In the genomic region with DNA sequence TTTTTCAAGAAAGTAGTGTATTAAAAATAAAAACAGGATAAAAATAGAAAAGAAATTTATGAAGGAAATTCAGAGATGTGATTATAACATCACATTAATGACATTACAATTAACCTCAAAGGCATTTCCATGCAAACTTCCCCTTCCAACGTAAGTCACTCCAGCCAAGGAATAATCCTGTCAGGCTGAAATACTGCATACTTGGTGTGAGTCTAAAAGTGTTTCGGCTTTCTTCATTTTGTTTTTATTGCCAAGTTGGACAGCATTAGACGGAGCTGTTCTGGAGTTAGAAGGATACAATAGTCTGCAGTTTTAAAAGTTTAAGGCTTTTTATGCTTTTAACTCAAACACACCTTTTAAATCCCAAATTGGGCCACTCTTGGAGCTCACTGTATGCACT, we compare ENCODE assay signal across 18 cellular contexts.
A peak's percentile ranks its signal among the peaks of the same experiment; 100 is the strongest.
DNase-seq lines count a peak whose midpoint lies in the region; ATAC-seq and TF ChIP-seq lines count a peak whose summit lies in the region.
"Had no signal": no experiment of that assay in that cellular context is flagged by ENCODE, and none has a peak within 500 bp of the region (broad histone marks: within the 10 kb centered on the region; RNA-seq: fewer than 3 reads in every experiment).

No MANE protein-coding gene starts in this region.

- H3K27me3 ChIP-seq in right atrium auricular region (no peaks in the 10 kb centered on the region), fibroblast of lung (ENCODE audit: control insufficient read depth, insufficient read depth, low read length) (no peaks in the 10 kb centered on the region), dorsolateral prefrontal cortex (peaks cover 0 to 13% (median 0%) of the 10 kb centered on the region in 45 donors), lower lobe of right lung (ENCODE audit: low read depth) (no peaks in the 10 kb centered on the region)
- H3K27me3 ChIP-seq: BE2C had no signal

- no peaks in the 10 kb centered on the region for H3K9me3 ChIP-seq in right atrium auricular region
- no peaks in the 10 kb centered on the region for H3K9me3 ChIP-seq in fibroblast of lung (ENCODE audit: control insufficient read depth, insufficient read depth, low read depth, low read length)
- no peaks in the 10 kb centered on the region for H3K9me3 ChIP-seq in lower lobe of right lung
- H3K9me3 ChIP-seq: BE2C had no signal

- no peaks in the 10 kb centered on the region for H3K79me2 ChIP-seq in fibroblast of lung (ENCODE audit: control insufficient read depth, insufficient read depth, low read length)

- peaks cover 11% of the 10 kb centered on the region for H3K4me1 Mint-ChIP-seq in MCF 10A (ENCODE audit: insufficient read depth, unreplicated experiment)

- no peaks in the 10 kb centered on the region for H3K27me3 Mint-ChIP-seq in MCF 10A (ENCODE audit: insufficient read depth, unreplicated experiment)

- ATAC-seq in Right ventricle myocardium inferior (peak; percentile 72), lower lobe of right lung (no peak)
- ATAC-seq in stimulated activated naive CD8-positive, alpha-beta T cell treated with anti-CD3 and anti-CD28 coated beads, Interleukin-15, Interleukin-2, amounts not matched to agents 100 U/mL and 50 U/mL, for 24 hours = no peak

- POLR2A ChIA-PET in MCF 10A (lab: Yijun Ruan, JAX) = no interaction called here

- H3K27ac ChIP-seq in right atrium auricular region = peak overlapping the region in 1 of 2 donors; percentile 56
- no peak overlapping the region for H3K27ac ChIP-seq in fibroblast of lung (ENCODE audit: insufficient read depth, low read length)
- H3K27ac ChIP-seq in dorsolateral prefrontal cortex = no peak overlapping the region
- H3K27ac ChIP-seq in lower lobe of right lung = no peak overlapping the region
- H3K27ac ChIP-seq: 22Rv1 had no signal

- no peaks in the 10 kb centered on the region for H4K20me1 ChIP-seq in fibroblast of lung (ENCODE audit: control insufficient read depth, extremely low read depth, insufficient read depth, low read length)

- no peak overlapping the region for H3K4me3 Mint-ChIP-seq in MCF 10A (ENCODE audit: unreplicated experiment)
- H3K4me3 Mint-ChIP-seq: CD4-positive, alpha-beta T cell; H9 had no signal

- no peak overlapping the region for H2AFZ ChIP-seq in fibroblast of lung (ENCODE audit: low read length)

- no peak overlapping the region for H3K9ac ChIP-seq in fibroblast of lung (ENCODE audit: insufficient read depth, low read length)

- no peaks in the 10 kb centered on the region for H3K9me3 Mint-ChIP-seq in MCF 10A (ENCODE audit: unreplicated experiment)
- H3K9me3 Mint-ChIP-seq: CD4-positive, alpha-beta T cell; H9 had no signal

- H3K27ac Mint-ChIP-seq in MCF 10A (ENCODE audit: low read depth, unreplicated experiment) = no peak overlapping the region
- H3K27ac Mint-ChIP-seq: CD4-positive, alpha-beta T cell had no signal

- H3K4me1 ChIP-seq in right atrium auricular region (peaks cover 0 to 19% of the 10 kb centered on the region in 2 donors), fibroblast of lung (ENCODE audit: control insufficient read depth, extremely low read depth, insufficient read depth, low read length) (peaks cover 2% of the 10 kb centered on the region), lower lobe of right lung (no peaks in the 10 kb centered on the region)

- TF ChIP-seq CTCF in right atrium auricular region (IDR thresholded peaks at IDR 0.05) (no peak), fibroblast of lung (conservative IDR thresholded peaks at IDR 0.05 in 1 of 2, IDR thresholded peaks at IDR 0.05 in 1 of 2; ENCODE audit: low read depth in 1 of 2, low read length in 2 of 2) (no peak), MCF 10A (IDR thresholded peaks at IDR 0.05; ENCODE audit: unreplicated experiment) (no peak), dorsolateral prefrontal cortex (IDR thresholded peaks at IDR 0.05 in 54 of 56, conservative IDR thresholded peaks at IDR 0.05 in 2 of 56; ENCODE audit: low read depth in 1 of 56, partially characterized antibody in 56 of 56) (no peak), lower lobe of right lung (IDR thresholded peaks at IDR 0.05) (no peak)

- H3K4me3 ChIP-seq in right atrium auricular region (no peak overlapping the region), fibroblast of lung (replicated peaks in 1 of 4; ENCODE audit: control extremely low read depth in 1 of 4, insufficient read depth in 1 of 4, low read depth in 3 of 4, low read length in 4 of 4) (peak overlapping the region in 2 of 4 experiments; percentile 19 to 30), dorsolateral prefrontal cortex (no peak overlapping the region), lower lobe of right lung (no peak overlapping the region)

- no TSS peak for BruUV-seq in MCF 10A (replicated peaks; lab: Mats Ljungman, UMichigan)

- DNase-seq in Right ventricle myocardium inferior (ENCODE audit: missing footprints) (no peak), right atrium auricular region (ENCODE audit: low spot score) (no peak), fibroblast of lung (ENCODE audit: low read depth in 2 of 2) (peak; percentile 18 to 19), left kidney (ENCODE audit: low read depth, low spot score) (peak; percentile 71), MCF 10A (ENCODE audit: unreplicated experiment) (no peak), dorsolateral prefrontal cortex (no peak), lower lobe of right lung (no peak)
- DNase-seq in stimulated activated naive CD8-positive, alpha-beta T cell treated with anti-CD3 and anti-CD28 coated beads, Interleukin-15, Interleukin-2, amounts not matched to agents 100 U/mL and 50 U/mL, for 24 hours = no peak
- DNase-seq: BE2C; Calu3; CD4-positive, alpha-beta T cell; DMS53; H9; NCI-H1436 treated with DMSO at 0.1 percent for 48 hours; NCI-H2029 treated with DMSO at 0.1 percent for 48 hours; NCI-H510A; NCI-H774 had no signal

- intact Hi-C loops in Right ventricle myocardium inferior (cut with DNase I) = no loop called here
- intact Hi-C loops in MCF 10A (cut with micrococcal nuclease) = no loop called here
- intact Hi-C loops in dorsolateral prefrontal cortex (cut with DNase I) = loop anchor here in 1 of 2 donors (10.0 kb wide), 1 partner anchor 436 kb away; the partner anchor contains the start of gene MECOM
- intact Hi-C loops in lower lobe of right lung (cut with DNase I) = no loop called here

- CTCF ChIA-PET in MCF 10A (lab: Yijun Ruan, JAX) = interaction anchor here (0.5 to 0.8 kb wide), 3 partner anchors 11 to 1177 kb away, joined by 3 to 4 read pairs (median 3); no protein-coding TSS in a partner anchor

- no peaks in the 10 kb centered on the region for H3K36me3 Mint-ChIP-seq in MCF 10A (ENCODE audit: insufficient read depth, unreplicated experiment)

- no peaks in the 10 kb centered on the region for H3K36me3 ChIP-seq in right atrium auricular region
- no peaks in the 10 kb centered on the region for H3K36me3 ChIP-seq in fibroblast of lung (ENCODE audit: control insufficient read depth, insufficient read depth, low read length)
- no peaks in the 10 kb centered on the region for H3K36me3 ChIP-seq in lower lobe of right lung
- H3K36me3 ChIP-seq: BE2C had no signal

- H3K4me2 ChIP-seq in fibroblast of lung (ENCODE audit: extremely low read depth, insufficient read depth, low read length) = peak overlapping the region; percentile 15

Comparison
In these comparisons a context has a peak if more than half of its experiments do, and no peak if none do; other contexts are left out.
1. DNase-seq: peak in fibroblast of lung (2 of 2) and left kidney (single experiment); none in Right ventricle myocardium inferior (single experiment), right atrium auricular region (single experiment), MCF 10A (single experiment), stimulated activated naive CD8-positive, alpha-beta T cell treated with anti-CD3 and anti-CD28 coated beads, Interleukin-15, Interleukin-2, amounts not matched to agents 100 U/mL and 50 U/mL, for 24 hours (single experiment), dorsolateral prefrontal cortex (0 of 10) and lower lobe of right lung (single experiment).